17 cellular contexts compared by ENCODE assay signal in the genomic region with DNA sequence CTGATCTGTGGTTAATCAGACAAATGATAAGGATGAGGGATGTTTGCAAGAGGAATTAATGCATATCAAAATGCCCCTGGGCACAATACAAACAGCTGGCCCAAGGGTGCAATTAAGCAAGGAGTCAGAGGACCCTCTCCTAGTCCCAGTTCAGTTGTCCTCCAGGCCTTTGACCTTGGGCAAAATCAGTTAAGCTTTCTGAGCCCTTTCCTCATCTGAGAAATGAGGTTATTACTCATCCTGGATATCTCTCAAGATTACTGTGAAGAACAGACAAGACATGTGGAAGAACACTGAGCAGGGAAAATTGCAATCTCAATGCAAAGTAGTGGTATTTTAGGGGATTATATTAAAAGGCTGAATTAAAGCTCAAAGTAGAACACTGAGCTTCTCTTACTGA.
DNase-seq lines count a peak whose midpoint lies in the region; ATAC-seq and TF ChIP-seq lines count a peak whose summit lies in the region.
"Had no signal": no experiment of that assay in that cellular context is flagged by ENCODE, and none has a peak within 500 bp of the region (broad histone marks: within the 10 kb centered on the region; RNA-seq: fewer than 3 reads in every experiment).

No MANE protein-coding gene starts in this region.

- peak overlapping the region; percentile 67 for H3K27ac Mint-ChIP-seq in central memory CD8-positive, alpha-beta T cell (ENCODE audit: low read depth)
- H3K27ac Mint-ChIP-seq: activated naive CD4-positive, alpha-beta T cell treated with anti-CD3 and anti-CD28 coated beads, Interleukin-2, amount 50 U/mL, for 24 hours had no signal

- POLR2A ChIA-PET in HEK293T (lab: Yijun Ruan, JAX): no interaction called here

- peaks cover 17% of the 10 kb centered on the region for H3K36me3 Mint-ChIP-seq in central memory CD8-positive, alpha-beta T cell (ENCODE audit: insufficient read depth)

- no peak for DNase-seq in central memory CD8-positive, alpha-beta T cell (ENCODE audit: low spot score in 2 of 2)
- DNase-seq in HEK293T (ENCODE audit: extremely low spot score) (no peak), amniotic stem cell (lab: John Stamatoyannopoulos, UW) (no peak)
- DNase-seq: BE2C; kidney; midbrain; NCI-H1694; NCI-H446; retina; stimulated activated CD4-positive, alpha-beta T cell treated with anti-CD3 and anti-CD28 coated beads, Interleukin-1b, Interleukin-23, amount 100 ng/mL, for 48 hours; testis had no signal

- no peaks in the 10 kb centered on the region for H3K27me3 Mint-ChIP-seq in central memory CD8-positive, alpha-beta T cell
- H3K27me3 Mint-ChIP-seq: activated naive CD4-positive, alpha-beta T cell treated with anti-CD3 and anti-CD28 coated beads, Interleukin-2, amount 50 U/mL, for 24 hours had no signal

- peak overlapping the region; percentile 26 for H3K4me3 Mint-ChIP-seq in central memory CD8-positive, alpha-beta T cell
- H3K4me3 Mint-ChIP-seq: activated naive CD4-positive, alpha-beta T cell treated with anti-CD3 and anti-CD28 coated beads, Interleukin-2, amount 50 U/mL, for 24 hours had no signal

- no peaks in the 10 kb centered on the region for H3K9me3 Mint-ChIP-seq in central memory CD8-positive, alpha-beta T cell
- H3K9me3 Mint-ChIP-seq: activated naive CD4-positive, alpha-beta T cell treated with anti-CD3 and anti-CD28 coated beads, Interleukin-2, amount 50 U/mL, for 24 hours had no signal

- ATAC-seq in GM18498 (IDR thresholded peaks at IDR 0.05; ENCODE audit: unreplicated experiment): peak; percentile 9
- peak; percentile 15 for ATAC-seq in GM21360 (IDR thresholded peaks at IDR 0.05; ENCODE audit: unreplicated experiment)
- ATAC-seq in HG03469 (IDR thresholded peaks at IDR 0.05; ENCODE audit: unreplicated experiment): peak; percentile 12
- no peak for ATAC-seq in central memory CD8-positive, alpha-beta T cell (replicated peaks; ENCODE audit: extremely low read depth, poor library complexity, severe bottlenecking)
- ATAC-seq in HG03097 (IDR thresholded peaks at IDR 0.05; ENCODE audit: low FRiP score, unreplicated experiment): no peak
- ATAC-seq: HCT116 had no signal

- CTCF ChIA-PET in HEK293T (lab: Yijun Ruan, JAX): interaction anchor here (1.4 kb wide), 1 partner anchor 22 kb away, joined by 9 read pairs; no protein-coding TSS in a partner anchor

- H3K4me1 Mint-ChIP-seq in central memory CD8-positive, alpha-beta T cell: peaks cover 78% of the 10 kb centered on the region

TF ChIP-seq in HEK293T, 16 proteins besides CTCF, POLR2A, EP300 and RAD21:
- TF ChIP-seq NFRKB (IDR thresholded peaks at IDR 0.05) (no peak), L3MBTL2 (conservative IDR thresholded peaks at IDR 0.05) (no peak), HDGF (IDR thresholded peaks at IDR 0.05; ENCODE audit: borderline replicate concordance) (no peak), FOXA1 (IDR thresholded peaks at IDR 0.05) (no peak), ELF4 (IDR thresholded peaks at IDR 0.05) (no peak), CTBP1 (IDR thresholded peaks at IDR 0.05; ENCODE audit: borderline replicate concordance) (no peak), LEF1 (IDR thresholded peaks at IDR 0.05; ENCODE audit: borderline replicate concordance) (no peak), SP1 (IDR thresholded peaks at IDR 0.05) (no peak), SUZ12 (IDR thresholded peaks at IDR 0.05) (no peak), FOXM1 (IDR thresholded peaks at IDR 0.05; ENCODE audit: borderline replicate concordance) (no peak), FOXK2 (IDR thresholded peaks at IDR 0.05) (no peak), BHLHE40 (IDR thresholded peaks at IDR 0.05; ENCODE audit: borderline replicate concordance) (no peak), ZNF384 (IDR thresholded peaks at IDR 0.05) (no peak), TARDBP (IDR thresholded peaks at IDR 0.05) (no peak), ARNT (IDR thresholded peaks at IDR 0.05) (no peak)
- TF ChIP-seq, protein P1, sequence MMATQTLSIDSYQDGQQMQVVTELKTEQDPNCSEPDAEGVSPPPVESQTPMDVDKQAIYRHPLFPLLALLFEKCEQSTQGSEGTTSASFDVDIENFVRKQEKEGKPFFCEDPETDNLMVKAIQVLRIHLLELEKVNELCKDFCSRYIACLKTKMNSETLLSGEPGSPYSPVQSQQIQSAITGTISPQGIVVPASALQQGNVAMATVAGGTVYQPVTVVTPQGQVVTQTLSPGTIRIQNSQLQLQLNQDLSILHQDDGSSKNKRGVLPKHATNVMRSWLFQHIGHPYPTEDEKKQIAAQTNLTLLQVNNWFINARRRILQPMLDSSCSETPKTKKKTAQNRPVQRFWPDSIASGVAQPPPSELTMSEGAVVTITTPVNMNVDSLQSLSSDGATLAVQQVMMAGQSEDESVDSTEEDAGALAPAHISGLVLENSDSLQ (IDR thresholded peaks at IDR 0.05): no peak

Comparison
In these comparisons a context has a peak if more than half of its experiments do, and no peak if none do; other contexts are left out.
1. ATAC-seq: peak in GM18498 (single experiment), GM21360 (single experiment) and HG03469 (single experiment); none in central memory CD8-positive, alpha-beta T cell (single experiment) and HG03097 (single experiment).